Comparison of ENCODE assay signal across 21 cellular contexts in genomic region chr7:10718768-10719167, GRCh38.
"Had no signal": no experiment of that assay in that cellular context is flagged by ENCODE, and none has a peak within 500 bp of the region (broad histone marks: within the 10 kb centered on the region; RNA-seq: fewer than 3 reads in every experiment).

No MANE protein-coding gene starts in this region.

- H3K9me3 ChIP-seq: esophagus squamous epithelium, gastroesophageal sphincter, ovary, right atrium auricular region, sigmoid colon, testis, tibial nerve, upper lobe of right lung, vagina had no signal

- H3K27ac ChIP-seq: esophagus squamous epithelium, gastroesophageal sphincter, neural progenitor cell, ovary, right atrium auricular region, sigmoid colon, skin epidermis, testis, tibial nerve, upper lobe of right lung, vagina had no signal

- ATAC-seq: gastroesophageal sphincter; left lobe of liver; natural killer cell treated with Interleukin-12 subunit alpha and Interleukin-12 subunit beta and Interleukin-15 and Interleukin-18, amount 100 ng/mL, for 72 hours; stimulated activated naive B cell treated with anti-CD40 and anti-IgM and Interleukin-4, amounts not matched to agents 10 μg/mL and 1 μg/mL and 100 μg/mL, for 72 hours; stimulated activated naive CD8-positive, alpha-beta T cell treated with anti-CD3 and anti-CD28 coated beads, Interleukin-15, amount 100 ng/mL, for 72 hours; upper lobe of right lung had no signal

- H3K4me3 ChIP-seq: esophagus squamous epithelium, gastroesophageal sphincter, neural progenitor cell, ovary, right atrium auricular region, sigmoid colon, skin epidermis, testis, tibial nerve, upper lobe of right lung, vagina had no signal

- DNase-seq: esophagus squamous epithelium; foreskin fibroblast; glutamatergic neuron; islet precursor cell; nucleus accumbens; ovary; sigmoid colon; stimulated activated CD4-positive, alpha-beta T cell treated with anti-CD3 and anti-CD28 coated beads, Interleukin-2, amount 100 ng/mL, for 24 hours; stimulated activated CD4-positive, alpha-beta T cell treated with anti-CD3 and anti-CD28 coated beads, Interleukin-4, amount 100 ng/mL, for 4 hours; stimulated activated naive B cell treated with anti-CD40 and anti-IgM and Interleukin-4, amounts not matched to agents 10 μg/mL and 1 μg/mL and 100 μg/mL, for 72 hours; stimulated activated naive CD8-positive, alpha-beta T cell treated with anti-CD3 and anti-CD28 coated beads, Interleukin-15, amount 100 ng/mL, for 72 hours; testis; upper lobe of right lung had no signal

- H3K36me3 ChIP-seq: esophagus squamous epithelium, gastroesophageal sphincter, neural progenitor cell, ovary, right atrium auricular region, sigmoid colon, tibial nerve, upper lobe of right lung, vagina had no signal

- H3K27me3 ChIP-seq: esophagus squamous epithelium, gastroesophageal sphincter, neural progenitor cell, ovary, right atrium auricular region, sigmoid colon, testis, tibial nerve, upper lobe of right lung, vagina had no signal

- H3K4me1 ChIP-seq: esophagus squamous epithelium, gastroesophageal sphincter, right atrium auricular region, sigmoid colon, testis, tibial nerve, upper lobe of right lung, vagina had no signal
